Comparison of ENCODE assay signal across 1 cellular context in genomic region chr5:176366575-176366894, GRCh38.
TF ChIP-seq lines count a peak whose summit lies in the region.

No MANE protein-coding gene starts in this region.

TF ChIP-seq in IMR-90, 13 proteins besides CTCF, POLR2A, EP300 and RAD21:
- TF ChIP-seq CEBPB (IDR thresholded peaks at IDR 0.05; ENCODE audit: low read depth, low read length) (no peak), NFE2L2 (IDR thresholded peaks at IDR 0.05; ENCODE audit: low read depth, low read length) (no peak), USF2 (IDR thresholded peaks at IDR 0.05; ENCODE audit: low read depth, low read length) (no peak), MAFK (IDR thresholded peaks at IDR 0.05; ENCODE audit: low read depth, low read length) (no peak), FOS (IDR thresholded peaks at IDR 0.05; ENCODE audit: low read depth, low read length) (no peak), ELK1 (IDR thresholded peaks at IDR 0.05; ENCODE audit: borderline replicate concordance, low read depth, low read length) (no peak), RCOR1 (IDR thresholded peaks at IDR 0.05; ENCODE audit: insufficient replicate concordance, low read length) (no peak), RFX5 (IDR thresholded peaks at IDR 0.05; ENCODE audit: low read depth, low read length) (no peak), MAZ (IDR thresholded peaks at IDR 0.05; ENCODE audit: borderline replicate concordance, low read depth, low read length) (no peak), BHLHE40 (IDR thresholded peaks at IDR 0.05; ENCODE audit: low read depth, low read length) (no peak), SMC3 (IDR thresholded peaks at IDR 0.05; ENCODE audit: low read depth, low read length) (no peak), MXI1 (IDR thresholded peaks at IDR 0.05; ENCODE audit: borderline replicate concordance, low read depth, low read length) (no peak), CHD1 (IDR thresholded peaks at IDR 0.05; ENCODE audit: low read depth, low read length) (no peak)
